ENCODE assay signal across 18 cellular contexts in the genomic region with DNA sequence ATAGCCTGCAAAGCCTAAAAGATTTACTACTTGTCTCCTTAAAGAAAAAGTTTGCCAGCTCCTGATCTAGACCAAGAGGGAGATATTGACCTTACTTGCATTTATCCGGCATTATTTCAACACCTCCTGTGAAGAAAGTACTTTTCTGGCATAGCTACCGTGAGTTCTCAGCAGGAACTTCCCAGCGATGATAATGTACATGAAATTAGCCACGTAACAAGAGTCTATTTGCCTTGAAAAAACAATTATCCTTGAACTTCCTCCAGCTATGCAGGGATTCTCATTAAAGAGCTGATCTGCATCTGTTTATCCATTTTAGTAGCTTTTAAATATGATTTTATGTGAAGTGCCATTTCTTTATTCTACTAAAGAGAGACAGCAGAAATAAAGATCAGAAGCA. TPM values are rescaled to one million over a fixed set of nuclear protein-coding genes. Genes with fewer than 3 reads are reported as not detected.
A peak's percentile ranks its signal among the peaks of the same experiment; 100 is the strongest.
DNase-seq lines count a peak whose midpoint lies in the region; ATAC-seq and TF ChIP-seq lines count a peak whose summit lies in the region.
"Had no signal": no experiment of that assay in that cellular context is flagged by ENCODE, and none has a peak within 500 bp of the region (broad histone marks: within the 10 kb centered on the region; RNA-seq: fewer than 3 reads in every experiment).

No MANE protein-coding gene starts in this region.

- peaks cover 13% of the 10 kb centered on the region for H3K36me3 Mint-ChIP-seq in activated CD8-positive, alpha-beta T cell treated with anti-CD3 and anti-CD28 coated beads for 36 hours (ENCODE audit: low read depth)

- peak overlapping the region; percentile 21; the same call in 1 of the 2 replicates for H2AFZ ChIP-seq in SK-N-SH (ENCODE audit: low read depth)
- H2AFZ ChIP-seq: PC-9 had no signal

- H3K27ac ChIP-seq in SK-N-SH (ENCODE audit: low read depth in 2 of 2, low read length in 1 of 2) (peak overlapping the region in 1 of 2 experiments; percentile 39; a peak in 1 of 4 replicates), subcutaneous abdominal adipose tissue (ENCODE audit: low read depth, low read length) (peak overlapping the region; percentile 64), brain microvascular endothelial cell (no peak overlapping the region)
- H3K27ac ChIP-seq: BLaER1 treated with 17β-estradiol and CSF1 and Interleukin-3, amounts not matched to agents 10 nM and 100 nM; PC-9 had no signal

- in situ Hi-C loops in brain microvascular endothelial cell (cut with HindIII; ENCODE audit: low pct_ligation_motif_present, low sequenced_read_pairs), result no loop called here

- H3K27me3 ChIP-seq in SK-N-SH (ENCODE audit: insufficient read depth), result no peaks in the 10 kb centered on the region
- no peaks in the 10 kb centered on the region for H3K27me3 ChIP-seq in subcutaneous abdominal adipose tissue (ENCODE audit: control insufficient read depth in 5 of 5, insufficient read depth in 4 of 5, low read length in 5 of 5)
- no peaks in the 10 kb centered on the region for H3K27me3 ChIP-seq in brain microvascular endothelial cell (replicated peaks)
- H3K27me3 ChIP-seq: BLaER1 treated with 17β-estradiol and CSF1 and Interleukin-3, amounts not matched to agents 10 nM and 100 nM had no signal

- H3K9me2 ChIP-seq in SK-N-SH, result no peaks in the 10 kb centered on the region

- H3K4me2 ChIP-seq in SK-N-SH, result no peak overlapping the region
- H3K4me2 ChIP-seq: BLaER1 treated with 17β-estradiol and CSF1 and Interleukin-3, amounts not matched to agents 10 nM and 100 nM; PC-9 had no signal

- no peak overlapping the region for H3K4me3 ChIP-seq in SK-N-SH (ENCODE audit: low read depth in 2 of 2, low read length in 1 of 2)
- no peak overlapping the region for H3K4me3 ChIP-seq in subcutaneous abdominal adipose tissue (ENCODE audit: low read depth in 1 of 5, low read length in 5 of 5)
- no peak overlapping the region for H3K4me3 ChIP-seq in brain microvascular endothelial cell (ENCODE audit: low read depth, low read length)
- H3K4me3 ChIP-seq: BLaER1 treated with 17β-estradiol and CSF1 and Interleukin-3, amounts not matched to agents 10 nM and 100 nM; GM12878; PC-9 had no signal

- CTCF ChIA-PET in SK-N-SH (lab: Yijun Ruan, JAX), result interaction anchor here (0.8 to 1.9 kb wide), 5 partner anchors 12 to 42 kb away, joined by 3 to 6 read pairs (median 4); a partner anchor contains a TSS
- CTCF ChIA-PET in activated CD8-positive, alpha-beta T cell treated with anti-CD3 and anti-CD28 coated beads for 36 hours (lab: Charles Lee), result interaction anchor here (0.7 to 1.6 kb wide), 6 partner anchors 11 to 106 kb away, joined by 3 to 4 read pairs (median 3); no protein-coding TSS in a partner anchor

- peaks cover 5 to 14% of the 10 kb centered on the region in 2 experiments; a peak in 3 of 4 replicates for H3K4me1 ChIP-seq in SK-N-SH (ENCODE audit: control insufficient read depth in 1 of 2, insufficient read depth in 2 of 2, low read depth in 1 of 2, low read length in 1 of 2)
- H3K4me1 ChIP-seq in subcutaneous abdominal adipose tissue (ENCODE audit: control insufficient read depth in 5 of 5, insufficient read depth in 5 of 5, low read length in 5 of 5), result peaks cover 0 to 20% (median 16%) of the 10 kb centered on the region in 5 donors
- H3K4me1 ChIP-seq: BLaER1 treated with 17β-estradiol and CSF1 and Interleukin-3, amounts not matched to agents 10 nM and 100 nM had no signal

- intact Hi-C loops in activated CD8-positive, alpha-beta T cell treated with anti-CD3 and anti-CD28 coated beads for 36 hours (cut with micrococcal nuclease), result no loop called here

- H4K20me1 ChIP-seq in SK-N-SH (ENCODE audit: insufficient read depth), result no peaks in the 10 kb centered on the region

- TF ChIP-seq CTCF in SK-N-SH (IDR thresholded peaks at IDR 0.05) (no peak), brain microvascular endothelial cell (IDR thresholded peaks at IDR 0.05; ENCODE audit: low read depth, low read length, missing control alignments) (no peak)
- no peak for TF ChIP-seq CTCF in activated CD8-positive, alpha-beta T cell treated with anti-CD3 and anti-CD28 coated beads for 36 hours (IDR thresholded peaks at IDR 0.05)

- no peak for ATAC-seq in activated CD8-positive, alpha-beta T cell treated with anti-CD3 and anti-CD28 coated beads for 36 hours
- no peak for ATAC-seq in GM19324 (IDR thresholded peaks at IDR 0.05; ENCODE audit: low FRiP score, unreplicated experiment)
- ATAC-seq: GM12878, T-cell had no signal

- no peaks in the 10 kb centered on the region for H3K9me3 Mint-ChIP-seq in activated CD8-positive, alpha-beta T cell treated with anti-CD3 and anti-CD28 coated beads for 36 hours
- H3K9me3 Mint-ChIP-seq: T-cell had no signal

- H3K4me1 Mint-ChIP-seq in activated CD8-positive, alpha-beta T cell treated with anti-CD3 and anti-CD28 coated beads for 36 hours (ENCODE audit: low read depth), result no peaks in the 10 kb centered on the region
- H3K4me1 Mint-ChIP-seq: T-cell had no signal

- H3K9me3 ChIP-seq in SK-N-SH, result no peaks in the 10 kb centered on the region
- H3K9me3 ChIP-seq in subcutaneous abdominal adipose tissue (ENCODE audit: control insufficient read depth in 5 of 5, low read length in 5 of 5), result no peaks in the 10 kb centered on the region
- H3K9me3 ChIP-seq: BLaER1 treated with 17β-estradiol and CSF1 and Interleukin-3, amounts not matched to agents 10 nM and 100 nM had no signal

- no peak overlapping the region for H3K27ac Mint-ChIP-seq in activated CD8-positive, alpha-beta T cell treated with anti-CD3 and anti-CD28 coated beads for 36 hours
- H3K27ac Mint-ChIP-seq: T-cell had no signal

- H3K79me2 ChIP-seq in SK-N-SH (ENCODE audit: insufficient read depth), result no peaks in the 10 kb centered on the region

- H3K4me3 Mint-ChIP-seq in activated CD8-positive, alpha-beta T cell treated with anti-CD3 and anti-CD28 coated beads for 36 hours, result no peak overlapping the region
- H3K4me3 Mint-ChIP-seq: T-cell had no signal

- DNase-seq in NCI-H345 (lab: John Stamatoyannopoulos, UW), result peak; percentile 5
- no peak for DNase-seq in NCI-H345 treated with DMSO at 0.1 percent for 48 hours (lab: John Stamatoyannopoulos, UW; ENCODE audit: unreplicated experiment)
- DNase-seq in NCI-H2081 treated with DMSO at 0.1 percent for 48 hours (lab: John Stamatoyannopoulos, UW), result peak; percentile 76
- DNase-seq in SK-N-SH, result no peak
- DNase-seq in activated CD8-positive, alpha-beta T cell treated with anti-CD3 and anti-CD28 coated beads for 36 hours, result no peak
- no peak for DNase-seq in brain microvascular endothelial cell
- DNase-seq: GDM1, GOT3, KG1, NCI-H1694, NCI-H2171, NCI-H526, PC-9, T-cell had no signal

- no peak overlapping the region for H3K9ac ChIP-seq in SK-N-SH
- H3K9ac ChIP-seq in subcutaneous abdominal adipose tissue (ENCODE audit: low read length in 5 of 5), result no peak overlapping the region
- H3K9ac ChIP-seq: BLaER1 treated with 17β-estradiol and CSF1 and Interleukin-3, amounts not matched to agents 10 nM and 100 nM had no signal

- H3K36me3 ChIP-seq in SK-N-SH (replicated peaks in 1 of 2; ENCODE audit: control insufficient read depth in 1 of 2, insufficient read depth in 2 of 2, low read length in 1 of 2), result peaks cover 0 to 4% of the 10 kb centered on the region in 2 experiments
- peaks cover 3 to 33% (median 27%) of the 10 kb centered on the region in 5 donors for H3K36me3 ChIP-seq in subcutaneous abdominal adipose tissue (ENCODE audit: control insufficient read depth in 5 of 5, insufficient read depth in 5 of 5, low read length in 5 of 5)
- no peaks in the 10 kb centered on the region for H3K36me3 ChIP-seq in brain microvascular endothelial cell (replicated peaks)

- H3F3A ChIP-seq in SK-N-SH (replicated peaks; ENCODE audit: insufficient read depth), result peaks cover 3% of the 10 kb centered on the region

- WGBS in SK-N-SH (ENCODE audit: low lambda C conversion rate), result 79% methylated on average over 4 of the region's 4 CpGs

- no peaks in the 10 kb centered on the region for H3K27me3 Mint-ChIP-seq in activated CD8-positive, alpha-beta T cell treated with anti-CD3 and anti-CD28 coated beads for 36 hours
- H3K27me3 Mint-ChIP-seq: T-cell had no signal

- POLR2A ChIA-PET in SK-N-SH (lab: Yijun Ruan, JAX), result no interaction called here
- POLR2A ChIA-PET in activated CD8-positive, alpha-beta T cell treated with anti-CD3 and anti-CD28 coated beads for 36 hours (lab: Charles Lee), result no interaction called here

- TF ChIP-seq EP300 in SK-N-SH (IDR thresholded peaks at IDR 0.05; ENCODE audit: borderline replicate concordance in 1 of 2, low read depth in 1 of 2, low read length in 1 of 2), result no peak

- no peak for TF ChIP-seq RAD21 in SK-N-SH (IDR thresholded peaks at IDR 0.05; ENCODE audit: low read length)

TF ChIP-seq in SK-N-SH, 30 proteins besides CTCF, POLR2A, EP300 and RAD21:
- TF ChIP-seq MEF2A (IDR thresholded peaks at IDR 0.05; ENCODE audit: borderline replicate concordance, low read depth) (no peak), TEAD4 (IDR thresholded peaks at IDR 0.05; ENCODE audit: borderline replicate concordance, insufficient read depth) (no peak), TAF1 (IDR thresholded peaks at IDR 0.05; ENCODE audit: borderline replicate concordance, low read depth, low read length) (no peak), GABPA (IDR thresholded peaks at IDR 0.05; ENCODE audit: low read depth) (no peak), RXRA (IDR thresholded peaks at IDR 0.05; ENCODE audit: borderline replicate concordance, low read depth) (no peak), SMC3 (IDR thresholded peaks at IDR 0.05; ENCODE audit: low read depth, low read length) (no peak), FOXJ3 (CRISPR knock-in tag; IDR thresholded peaks at IDR 0.05) (no peak), JUND (IDR thresholded peaks at IDR 0.05) (no peak), POLR2AphosphoS5 (IDR thresholded peaks at IDR 0.05; ENCODE audit: low read depth, low read length) (no peak)
- TF ChIP-seq, protein P1, sequence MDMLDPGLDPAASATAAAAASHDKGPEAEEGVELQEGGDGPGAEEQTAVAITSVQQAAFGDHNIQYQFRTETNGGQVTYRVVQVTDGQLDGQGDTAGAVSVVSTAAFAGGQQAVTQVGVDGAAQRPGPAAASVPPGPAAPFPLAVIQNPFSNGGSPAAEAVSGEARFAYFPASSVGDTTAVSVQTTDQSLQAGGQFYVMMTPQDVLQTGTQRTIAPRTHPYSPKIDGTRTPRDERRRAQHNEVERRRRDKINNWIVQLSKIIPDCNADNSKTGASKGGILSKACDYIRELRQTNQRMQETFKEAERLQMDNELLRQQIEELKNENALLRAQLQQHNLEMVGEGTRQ (IDR thresholded peaks at IDR 0.05; ENCODE audit: borderline replicate concordance, low read depth, low read length), result no peak

RNA-seq across cellular contexts. Expression of a gene that starts 41.7 kb away (rescaled TPM):
- polyA plus RNA-seq in SK-N-SH (2012; rRNA removed), result 3.0 and 3.7 TPM in 2 replicates
- 3.8 and 3.9 TPM in 2 replicates for polyA plus RNA-seq in SK-N-SH (2012; cell fraction: cytosol; rRNA removed)
- 3.1 and 4.6 TPM in 2 replicates for polyA plus RNA-seq in SK-N-SH (2012; cell fraction: nucleus; rRNA removed)
- 10 to 100 TPM; 20.7 to 20.8 TPM for total RNA-seq in activated CD8-positive, alpha-beta T cell treated with anti-CD3 and anti-CD28 coated beads for 36 hours

RNA-seq across cellular contexts. Expression of a gene that starts 47.1 kb away (rescaled TPM):
- 0.94 and 1.5 TPM in 2 replicates for polyA plus RNA-seq in SK-N-SH (2012; rRNA removed)
- 0.71 and 1.2 TPM in 2 replicates for polyA plus RNA-seq in SK-N-SH (2012; cell fraction: cytosol; rRNA removed)
- 1.5 and 1.6 TPM in 2 replicates for polyA plus RNA-seq in SK-N-SH (2012; cell fraction: nucleus; rRNA removed)
- total RNA-seq in activated CD8-positive, alpha-beta T cell treated with anti-CD3 and anti-CD28 coated beads for 36 hours, result under 1 TPM; 0.51 to 0.72 TPM

Comparison
In these comparisons a context has a peak if more than half of its experiments do, and no peak if none do; other contexts are left out.
1. DNase-seq: peak in NCI-H345 (single experiment) and NCI-H2081 treated with DMSO at 0.1 percent for 48 hours (single experiment); none in NCI-H345 treated with DMSO at 0.1 percent for 48 hours (single experiment), SK-N-SH (single experiment), activated CD8-positive, alpha-beta T cell treated with anti-CD3 and anti-CD28 coated beads for 36 hours (single experiment) and brain microvascular endothelial cell (single experiment).